In the genomic region with DNA sequence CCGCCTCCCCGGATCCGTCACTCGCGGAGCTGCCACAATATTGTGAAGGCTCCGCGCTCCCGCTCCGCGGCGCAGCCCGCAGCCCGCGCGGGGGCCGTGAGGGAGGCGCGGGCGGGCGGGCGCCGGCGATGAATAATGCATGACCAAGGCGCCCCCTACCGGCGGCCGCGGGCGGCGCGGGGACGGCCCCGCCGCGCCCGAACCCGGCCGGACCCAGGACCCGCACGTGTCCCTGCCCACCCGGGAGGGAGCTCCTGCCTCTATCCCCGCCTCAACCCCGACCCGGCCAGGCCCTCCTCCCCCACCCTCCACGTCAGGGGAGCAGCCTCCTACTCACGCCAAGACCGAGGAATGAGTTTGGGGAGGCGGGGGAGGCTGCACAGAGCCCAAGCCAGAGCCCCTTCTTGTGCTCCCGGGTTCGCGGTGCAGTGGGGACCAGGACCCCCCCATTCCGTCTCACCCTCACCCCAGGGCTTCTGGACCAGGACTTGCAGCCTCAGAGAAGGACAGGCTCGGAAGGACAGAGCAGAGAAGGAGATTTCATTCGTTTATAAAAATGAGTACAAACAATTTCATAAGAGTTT, we compare ENCODE assay signal across 8 cellular contexts.
DNase-seq lines count a peak whose midpoint lies in the region; ATAC-seq and TF ChIP-seq lines count a peak whose summit lies in the region.

No MANE protein-coding gene starts in this region.

- H3K9me3 ChIP-seq in MM.1S (replicated peaks; ENCODE audit: insufficient read depth, low read length) (no peaks in the 10 kb centered on the region), breast epithelium (no peaks in the 10 kb centered on the region)

- no peaks in the 10 kb centered on the region for H3K79me2 ChIP-seq in MM.1S (ENCODE audit: low read length)

- TF ChIP-seq CTCF in GM10248 (IDR thresholded peaks at IDR 0.05; ENCODE audit: control extremely low read depth, extremely low read depth, low read depth, missing control alignments) (peak; percentile 64), MM.1S (IDR thresholded peaks at IDR 0.05; ENCODE audit: low read length) (peak; percentile 39), WI38 (IDR thresholded peaks at IDR 0.05; ENCODE audit: low read depth, low read length) (peak; percentile 19; the same call in 1 of the 2 replicates), breast epithelium (IDR thresholded peaks at IDR 0.05) (peak in 2 of 3 donors; percentile 39 to 82)

- no peaks in the 10 kb centered on the region for H3K9me2 ChIP-seq in MM.1S (replicated peaks; ENCODE audit: insufficient read depth, low read length)

- intact Hi-C loops in breast epithelium (cut with DNase I; ENCODE audit: low total_unique reads): loop anchor here (10.0 kb wide), 1 partner anchor 192 kb away; no protein-coding TSS in a partner anchor
- intact Hi-C loops in left colon (cut with DNase I, micrococcal nuclease): no loop called here

- no peaks in the 10 kb centered on the region for H3K36me3 ChIP-seq in MM.1S (replicated peaks; ENCODE audit: insufficient read depth, low read length)
- no peaks in the 10 kb centered on the region for H3K36me3 ChIP-seq in breast epithelium

- H3K9ac ChIP-seq in MM.1S (ENCODE audit: low read length): no peak overlapping the region

- H3K4me1 ChIP-seq in MM.1S (ENCODE audit: low read length): no peaks in the 10 kb centered on the region
- H3K4me1 ChIP-seq in breast epithelium: peaks cover 0 to 5% of the 10 kb centered on the region in 2 donors

- DNase-seq in GM10248 (ENCODE audit: extremely low spot score) (peak; percentile 82), MM.1S (peak; percentile 22), breast epithelium (ENCODE audit: low spot score in 2 of 2) (peak in 1 of 2 donors; percentile 31), left colon (peak; percentile 32 to 76), cortex of kidney (lab: John Stamatoyannopoulos, UW) (no peak)
- DNase-seq in stimulated activated CD4-positive, alpha-beta T cell treated with anti-CD3 and anti-CD28 coated beads, Interleukin-4, amount 100 ng/mL, for 1 hour: peak; percentile 65

- no peaks in the 10 kb centered on the region for H3F3A ChIP-seq in MM.1S (ENCODE audit: insufficient read depth, low read length)

- H3K27me3 ChIP-seq in MM.1S (replicated peaks; ENCODE audit: insufficient read depth, low read length) (peaks cover 93% of the 10 kb centered on the region), breast epithelium (peaks cover 0 to 8% of the 10 kb centered on the region in 2 donors)

- no peaks in the 10 kb centered on the region for H4K20me1 ChIP-seq in MM.1S (ENCODE audit: insufficient read depth, low read length)

- POLR2A ChIA-PET in GM10248 (lab: Yijun Ruan, JAX): no interaction called here

- ATAC-seq in left colon: peak; percentile 88
- no peak for ATAC-seq in GM18858 (IDR thresholded peaks at IDR 0.05; ENCODE audit: unreplicated experiment)

- no peak overlapping the region for H3K27ac ChIP-seq in MM.1S (ENCODE audit: low read length)
- no peak overlapping the region for H3K27ac ChIP-seq in breast epithelium

- CTCF ChIA-PET in GM10248 (lab: Yijun Ruan, JAX): interaction anchor here (0.6 to 2.5 kb wide), 8 partner anchors 12 to 373 kb away, joined by 3 to 12 read pairs (median 3); no protein-coding TSS in a partner anchor

- no peak for TF ChIP-seq POLR2A in breast epithelium (IDR thresholded peaks at IDR 0.05)

- H3K4me3 ChIP-seq in MM.1S (ENCODE audit: low read length) (peak overlapping the region; percentile 40), WI38 (ENCODE audit: low read depth, low read length) (peak overlapping the region; percentile 53), breast epithelium (peak overlapping the region; percentile 22 to 76 (median 56))

- peak overlapping the region; percentile 81 for H3K4me2 ChIP-seq in MM.1S (ENCODE audit: low read depth, low read length)

- H2AFZ ChIP-seq in MM.1S (ENCODE audit: low read length): no peak overlapping the region
